In genomic region chr13:47144782-47145181, GRCh38 we compare ENCODE assay signal across 27 cellular contexts.
"Had no signal": no experiment of that assay in that cellular context is flagged by ENCODE, and none has a peak within 500 bp of the region (broad histone marks: within the 10 kb centered on the region; RNA-seq: fewer than 3 reads in every experiment).

No MANE protein-coding gene starts in this region.

- DNase-seq: activated B cell treated with CpG ODN at 0.5 μM for 24 hours; activated CD4-positive, alpha-beta memory T cell treated with anti-CD3 and anti-CD28 coated beads for 36 hours; activated CD4-positive, alpha-beta T cell treated with anti-CD3 and anti-CD28 coated beads for 4 hours; activated CD4-positive, alpha-beta T cell treated with anti-CD3 and anti-CD28 coated beads, Interleukin-2, amount 50 U/mL, for 1 hour; activated CD4-positive, CD25-positive, alpha-beta regulatory T cell treated with anti-CD3 and anti-CD28 coated beads, Interleukin-2, amount 50 U/mL, for 72 hours; activated CD8-positive, alpha-beta memory T cell treated with anti-CD3 and anti-CD28 coated beads, Interleukin-2, amount 50 U/mL, for 4 hours; activated gamma-delta T cell treated with Interleukin-2 at 50 U/mL for 16 hours; activated naive CD4-positive, alpha-beta T cell treated with anti-CD3 and anti-CD28 coated beads for 36 hours; activated T-cell treated with anti-CD3 and anti-CD28 coated beads for 4 hours; activated T-cell treated with anti-CD3 and anti-CD28 coated beads, Interleukin-2, amount 50 U/mL, for 4 hours; adrenal gland; anterior cingulate cortex; caudate nucleus; cerebellar nuclear complex; Kasumi-1; KG1; MM.1S; MV-4-11; NCI-H1092; NCI-H1436 treated with DMSO at 0.1 percent for 48 hours; NCI-H1694 treated with DMSO at 0.1 percent for 48 hours; NCI-H2029; NCI-H345; NCI-H524 treated with DMSO at 0.1 percent for 48 hours; PC-9; SIG-M5 had no signal

- H3K9me3 ChIP-seq: adrenal gland had no signal

- H3K27ac ChIP-seq: adrenal gland, PC-9, RWPE1 had no signal

- H3K4me3 ChIP-seq: adrenal gland, PC-9 had no signal

- H3K4me2 ChIP-seq: PC-9 had no signal

- H3K4me1 ChIP-seq: adrenal gland had no signal

- H3K27me3 ChIP-seq: adrenal gland had no signal

- H3K36me3 ChIP-seq: adrenal gland had no signal

- H2AFZ ChIP-seq: PC-9 had no signal
